In the genomic region with DNA sequence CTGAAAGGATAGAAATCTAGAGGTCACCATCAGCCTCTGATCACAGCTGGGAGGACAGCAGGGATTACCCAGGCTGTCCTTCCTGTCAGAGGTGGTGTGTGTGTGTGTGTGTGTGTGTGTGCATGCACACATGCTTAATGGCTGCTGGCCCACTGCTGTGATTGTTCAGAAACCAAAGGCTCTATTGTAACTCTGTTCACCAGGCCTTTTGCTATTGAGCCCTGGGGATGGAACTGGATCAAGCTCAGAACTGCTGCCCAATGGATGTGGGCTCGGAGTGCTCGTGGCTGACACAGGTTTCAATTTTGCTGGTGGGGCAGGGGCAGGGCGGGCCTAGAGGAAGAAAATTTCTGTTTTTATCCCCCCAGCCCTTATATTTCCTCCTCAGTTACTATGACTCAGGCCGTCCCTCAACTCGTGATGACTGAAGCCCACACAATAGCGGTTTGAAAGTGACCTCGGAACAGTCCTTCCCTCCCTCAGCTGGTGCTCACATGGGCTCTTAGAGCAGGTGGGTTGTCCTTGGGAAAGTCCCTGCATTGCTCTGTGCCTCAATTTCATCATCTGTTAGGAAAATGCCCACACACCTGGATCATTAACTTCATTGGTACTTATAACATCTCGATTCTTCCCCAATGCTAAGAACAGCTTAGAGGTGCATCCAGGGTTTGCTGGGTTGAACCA, we compare ENCODE assay signal across 12 cellular contexts.
A peak's percentile ranks its signal among the peaks of the same experiment; 100 is the strongest.
DNase-seq lines count a peak whose midpoint lies in the region; ATAC-seq and TF ChIP-seq lines count a peak whose summit lies in the region.
"Had no signal": no experiment of that assay in that cellular context is flagged by ENCODE, and none has a peak within 500 bp of the region (broad histone marks: within the 10 kb centered on the region; RNA-seq: fewer than 3 reads in every experiment).

No MANE protein-coding gene starts in this region.

- H3K27ac ChIP-seq in dorsolateral prefrontal cortex = peak overlapping the region in 45 of 59 donors; percentile 18 to 88 (median 65)
- H3K27ac ChIP-seq: Peyer's patch, spleen had no signal

- H3K4me3 ChIP-seq in dorsolateral prefrontal cortex = peak overlapping the region in 4 of 59 donors; percentile 7 to 44 (median 20)
- H3K4me3 ChIP-seq in lower leg skin (ENCODE audit: low read depth, poor library complexity, severe bottlenecking) = no peak overlapping the region
- H3K4me3 ChIP-seq: Peyer's patch, spleen had no signal

- in situ Hi-C loops in ACHN (cut with HindIII; ENCODE audit: low pct_ligation_motif_present, low pct_unique_long_range_greater_than_20kb, low sequenced_read_pairs) = no loop called here

- 67 to 87% methylated on average over 8 of the region's 8 CpGs for WGBS in lower leg skin, 2 donors

- ATAC-seq in HG02973 (IDR thresholded peaks at IDR 0.05; ENCODE audit: unreplicated experiment) (no peak), HG03135 (IDR thresholded peaks at IDR 0.05; ENCODE audit: unreplicated experiment) (no peak)

- DNase-seq in ACHN (peak; percentile 86), MV-4-11 (lab: John Stamatoyannopoulos, UW) (peak; percentile 9), dorsolateral prefrontal cortex (peak in 9 of 10 donors; percentile 38 to 85 (median 63)), midbrain (lab: John Stamatoyannopoulos, UW) (peak; percentile 52), lower leg skin (ENCODE audit: low spot score in 2 of 2) (no peak), NCI-H1930 (lab: John Stamatoyannopoulos, UW) (no peak)
- DNase-seq: DMS79, Peyer's patch, spleen, T-helper 9 cell had no signal

- peak in 3 of 56 donors; percentile 11 to 19 (median 17) for TF ChIP-seq CTCF in dorsolateral prefrontal cortex (IDR thresholded peaks at IDR 0.05 in 54 of 56, conservative IDR thresholded peaks at IDR 0.05 in 2 of 56; ENCODE audit: low read depth in 1 of 56, partially characterized antibody in 56 of 56)
- TF ChIP-seq CTCF in lower leg skin (IDR thresholded peaks at IDR 0.05) = no peak

- no peaks in the 10 kb centered on the region for H3K27me3 ChIP-seq in dorsolateral prefrontal cortex
- H3K27me3 ChIP-seq: Peyer's patch, spleen had no signal

- no peak for TF ChIP-seq POLR2A in lower leg skin (IDR thresholded peaks at IDR 0.05)

- intact Hi-C loops in dorsolateral prefrontal cortex (cut with DNase I) = loop anchor here in 1 of 2 donors (2.0 to 10.0 kb wide), 3 partner anchors 39 to 247 kb away; no protein-coding TSS in a partner anchor
- intact Hi-C loops in lower leg skin (cut with DNase I; ENCODE audit: low total_unique reads) = loop anchor here (10.0 kb wide), 1 partner anchor 427 kb away; no protein-coding TSS in a partner anchor

Comparison
In these comparisons a context has a peak if more than half of its experiments do, and no peak if none do; other contexts are left out.
1. DNase-seq: peak in ACHN (single experiment), MV-4-11 (single experiment), dorsolateral prefrontal cortex (9 of 10) and midbrain (single experiment); none in lower leg skin (0 of 2) and NCI-H1930 (0 of 2).